ENCODE assay signal across 1 cellular context in the genomic region with DNA sequence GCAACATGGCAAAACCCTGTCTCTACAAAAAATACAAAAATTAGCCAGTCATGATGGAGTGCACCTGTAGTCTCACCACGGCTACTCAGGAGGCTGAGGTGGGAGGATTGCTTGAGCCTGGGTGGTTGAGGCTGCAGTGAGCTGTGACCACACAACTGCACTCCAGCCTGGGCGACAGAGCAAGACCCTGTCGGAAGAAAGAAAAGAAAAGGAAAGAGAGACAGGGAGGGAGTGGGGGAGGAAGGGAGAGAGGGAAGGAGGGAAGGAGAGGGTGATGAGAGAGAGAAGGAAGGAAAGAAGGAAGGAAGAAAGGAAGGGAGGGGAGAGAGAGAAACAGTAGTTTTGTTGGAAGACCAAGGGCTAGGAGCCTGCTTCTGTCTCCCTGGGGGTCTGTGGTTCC.
TF ChIP-seq lines count a peak whose summit lies in the region.

No MANE protein-coding gene starts in this region.

TF ChIP-seq in IMR-90, 13 proteins besides CTCF, POLR2A, EP300 and RAD21:
- TF ChIP-seq RFX5 (IDR thresholded peaks at IDR 0.05; ENCODE audit: low read depth, low read length), result no peak
- TF ChIP-seq RCOR1 (IDR thresholded peaks at IDR 0.05; ENCODE audit: insufficient replicate concordance, low read length), result no peak
- TF ChIP-seq NFE2L2 (IDR thresholded peaks at IDR 0.05; ENCODE audit: low read depth, low read length), result no peak
- TF ChIP-seq BHLHE40 (IDR thresholded peaks at IDR 0.05; ENCODE audit: low read depth, low read length), result no peak
- TF ChIP-seq MAZ (IDR thresholded peaks at IDR 0.05; ENCODE audit: borderline replicate concordance, low read depth, low read length), result no peak
- TF ChIP-seq, protein P1, sequence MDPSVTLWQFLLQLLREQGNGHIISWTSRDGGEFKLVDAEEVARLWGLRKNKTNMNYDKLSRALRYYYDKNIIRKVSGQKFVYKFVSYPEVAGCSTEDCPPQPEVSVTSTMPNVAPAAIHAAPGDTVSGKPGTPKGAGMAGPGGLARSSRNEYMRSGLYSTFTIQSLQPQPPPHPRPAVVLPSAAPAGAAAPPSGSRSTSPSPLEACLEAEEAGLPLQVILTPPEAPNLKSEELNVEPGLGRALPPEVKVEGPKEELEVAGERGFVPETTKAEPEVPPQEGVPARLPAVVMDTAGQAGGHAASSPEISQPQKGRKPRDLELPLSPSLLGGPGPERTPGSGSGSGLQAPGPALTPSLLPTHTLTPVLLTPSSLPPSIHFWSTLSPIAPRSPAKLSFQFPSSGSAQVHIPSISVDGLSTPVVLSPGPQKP (IDR thresholded peaks at IDR 0.05; ENCODE audit: borderline replicate concordance, low read depth, low read length), result no peak
- no peak for TF ChIP-seq MAFK (IDR thresholded peaks at IDR 0.05; ENCODE audit: low read depth, low read length)
- TF ChIP-seq, protein P2, sequence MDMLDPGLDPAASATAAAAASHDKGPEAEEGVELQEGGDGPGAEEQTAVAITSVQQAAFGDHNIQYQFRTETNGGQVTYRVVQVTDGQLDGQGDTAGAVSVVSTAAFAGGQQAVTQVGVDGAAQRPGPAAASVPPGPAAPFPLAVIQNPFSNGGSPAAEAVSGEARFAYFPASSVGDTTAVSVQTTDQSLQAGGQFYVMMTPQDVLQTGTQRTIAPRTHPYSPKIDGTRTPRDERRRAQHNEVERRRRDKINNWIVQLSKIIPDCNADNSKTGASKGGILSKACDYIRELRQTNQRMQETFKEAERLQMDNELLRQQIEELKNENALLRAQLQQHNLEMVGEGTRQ (IDR thresholded peaks at IDR 0.05; ENCODE audit: low read depth, low read length), result no peak
- TF ChIP-seq FOS (IDR thresholded peaks at IDR 0.05; ENCODE audit: low read depth, low read length), result no peak
- no peak for TF ChIP-seq CEBPB (IDR thresholded peaks at IDR 0.05; ENCODE audit: low read depth, low read length)
- no peak for TF ChIP-seq MXI1 (IDR thresholded peaks at IDR 0.05; ENCODE audit: borderline replicate concordance, low read depth, low read length)
- no peak for TF ChIP-seq SMC3 (IDR thresholded peaks at IDR 0.05; ENCODE audit: low read depth, low read length)
- no peak for TF ChIP-seq CHD1 (IDR thresholded peaks at IDR 0.05; ENCODE audit: low read depth, low read length)
TF ChIP-seq in IMR-90: peak in this region for 0.
